In the genomic region with DNA sequence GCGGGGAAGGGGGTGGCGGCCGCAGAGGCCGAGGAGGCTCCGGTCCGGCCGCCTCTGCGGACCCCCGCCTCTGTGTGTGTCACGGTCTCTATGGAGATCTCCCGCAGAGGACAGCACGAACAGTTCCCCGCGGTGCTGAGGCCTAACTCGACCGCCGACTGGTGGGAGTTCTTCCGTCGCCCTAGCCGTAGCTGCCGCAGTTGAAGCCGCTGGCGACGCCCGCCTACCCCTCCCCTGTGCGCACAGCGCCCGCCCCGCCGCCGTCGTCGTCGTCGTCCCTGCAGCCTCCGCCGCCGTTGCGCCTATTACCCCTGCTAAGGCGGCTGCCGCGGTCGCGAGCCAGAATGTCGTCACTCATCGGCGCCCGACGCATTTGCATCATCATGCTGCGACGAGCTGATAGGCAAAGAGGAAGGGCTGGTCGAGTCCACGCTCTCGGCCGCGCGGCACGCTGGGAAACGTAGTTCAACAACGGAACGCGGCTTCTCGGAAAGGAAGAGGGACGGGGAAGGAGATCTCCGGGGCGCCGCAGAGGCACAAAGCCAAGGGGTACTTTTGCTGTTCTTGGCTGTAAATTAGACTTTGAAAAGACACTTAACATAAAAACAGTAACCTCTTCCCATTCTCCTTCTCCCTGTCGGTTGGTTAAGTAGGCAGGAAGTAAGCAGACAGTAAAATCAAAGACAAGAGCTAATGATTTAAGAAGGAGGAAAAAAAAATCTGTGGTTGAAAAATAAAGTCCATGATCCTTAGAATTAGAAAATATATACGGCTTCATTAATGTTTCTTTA, we compare ENCODE assay signal across 1 cellular context.
TF ChIP-seq lines count a peak whose summit lies in the region.

Gene NUP153, minus strand, starts transcription at position 346 of the 791 bp plus-strand sequence. CDS start 538 bp downstream, outside the sequence.

TF ChIP-seq in HepG2, 621 proteins besides CTCF, POLR2A, EP300 and RAD21 (continued from another document and continues in another):
- peak in 1 of 2 experiments; percentile 83; a peak in 3 of 4 replicates for TF ChIP-seq HMGXB4 (CRISPR knock-in tag; IDR thresholded peaks at IDR 0.05; ENCODE audit: borderline replicate concordance in 1 of 2, low read depth in 1 of 2)
- no peak for TF ChIP-seq ATF6 (CRISPR knock-in tag; conservative IDR thresholded peaks at IDR 0.05)
- TF ChIP-seq GLI4 (CRISPR knock-in tag; IDR thresholded peaks at IDR 0.05; ENCODE audit: borderline replicate concordance) = peak; percentile 83
- TF ChIP-seq ZNF879 (CRISPR knock-in tag; IDR thresholded peaks at IDR 0.05) = no peak
- TF ChIP-seq ZNF781 (CRISPR knock-in tag; IDR thresholded peaks at IDR 0.05; ENCODE audit: borderline replicate concordance, not compliant biosample characterization) = no peak
- peak; percentile 31; the same call in 1 of the 2 replicates for TF ChIP-seq ZNF224 (CRISPR knock-in tag; IDR thresholded peaks at IDR 0.05)
- TF ChIP-seq MXI1 (IDR thresholded peaks at IDR 0.05; ENCODE audit: borderline replicate concordance, low read depth, low read length) = peak; percentile 97; the same call in 1 of the 3 replicates
- TF ChIP-seq PITX1 (CRISPR knock-in tag; IDR thresholded peaks at IDR 0.05) = peak; percentile 73; the same call in 1 of the 2 replicates
- TF ChIP-seq HNF4A (CRISPR knock-in tag; IDR thresholded peaks at IDR 0.05) = peak; percentile 76
- TF ChIP-seq, protein P1, sequence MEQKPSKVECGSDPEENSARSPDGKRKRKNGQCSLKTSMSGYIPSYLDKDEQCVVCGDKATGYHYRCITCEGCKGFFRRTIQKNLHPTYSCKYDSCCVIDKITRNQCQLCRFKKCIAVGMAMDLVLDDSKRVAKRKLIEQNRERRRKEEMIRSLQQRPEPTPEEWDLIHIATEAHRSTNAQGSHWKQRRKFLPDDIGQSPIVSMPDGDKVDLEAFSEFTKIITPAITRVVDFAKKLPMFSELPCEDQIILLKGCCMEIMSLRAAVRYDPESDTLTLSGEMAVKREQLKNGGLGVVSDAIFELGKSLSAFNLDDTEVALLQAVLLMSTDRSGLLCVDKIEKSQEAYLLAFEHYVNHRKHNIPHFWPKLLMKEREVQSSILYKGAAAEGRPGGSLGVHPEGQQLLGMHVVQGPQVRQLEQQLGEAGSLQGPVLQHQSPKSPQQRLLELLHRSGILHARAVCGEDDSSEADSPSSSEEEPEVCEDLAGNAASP (CRISPR knock-in tag; IDR thresholded peaks at IDR 0.05; ENCODE audit: borderline replicate concordance) = peak; percentile 68; the same call in 1 of the 2 replicates
- TF ChIP-seq, protein P2, sequence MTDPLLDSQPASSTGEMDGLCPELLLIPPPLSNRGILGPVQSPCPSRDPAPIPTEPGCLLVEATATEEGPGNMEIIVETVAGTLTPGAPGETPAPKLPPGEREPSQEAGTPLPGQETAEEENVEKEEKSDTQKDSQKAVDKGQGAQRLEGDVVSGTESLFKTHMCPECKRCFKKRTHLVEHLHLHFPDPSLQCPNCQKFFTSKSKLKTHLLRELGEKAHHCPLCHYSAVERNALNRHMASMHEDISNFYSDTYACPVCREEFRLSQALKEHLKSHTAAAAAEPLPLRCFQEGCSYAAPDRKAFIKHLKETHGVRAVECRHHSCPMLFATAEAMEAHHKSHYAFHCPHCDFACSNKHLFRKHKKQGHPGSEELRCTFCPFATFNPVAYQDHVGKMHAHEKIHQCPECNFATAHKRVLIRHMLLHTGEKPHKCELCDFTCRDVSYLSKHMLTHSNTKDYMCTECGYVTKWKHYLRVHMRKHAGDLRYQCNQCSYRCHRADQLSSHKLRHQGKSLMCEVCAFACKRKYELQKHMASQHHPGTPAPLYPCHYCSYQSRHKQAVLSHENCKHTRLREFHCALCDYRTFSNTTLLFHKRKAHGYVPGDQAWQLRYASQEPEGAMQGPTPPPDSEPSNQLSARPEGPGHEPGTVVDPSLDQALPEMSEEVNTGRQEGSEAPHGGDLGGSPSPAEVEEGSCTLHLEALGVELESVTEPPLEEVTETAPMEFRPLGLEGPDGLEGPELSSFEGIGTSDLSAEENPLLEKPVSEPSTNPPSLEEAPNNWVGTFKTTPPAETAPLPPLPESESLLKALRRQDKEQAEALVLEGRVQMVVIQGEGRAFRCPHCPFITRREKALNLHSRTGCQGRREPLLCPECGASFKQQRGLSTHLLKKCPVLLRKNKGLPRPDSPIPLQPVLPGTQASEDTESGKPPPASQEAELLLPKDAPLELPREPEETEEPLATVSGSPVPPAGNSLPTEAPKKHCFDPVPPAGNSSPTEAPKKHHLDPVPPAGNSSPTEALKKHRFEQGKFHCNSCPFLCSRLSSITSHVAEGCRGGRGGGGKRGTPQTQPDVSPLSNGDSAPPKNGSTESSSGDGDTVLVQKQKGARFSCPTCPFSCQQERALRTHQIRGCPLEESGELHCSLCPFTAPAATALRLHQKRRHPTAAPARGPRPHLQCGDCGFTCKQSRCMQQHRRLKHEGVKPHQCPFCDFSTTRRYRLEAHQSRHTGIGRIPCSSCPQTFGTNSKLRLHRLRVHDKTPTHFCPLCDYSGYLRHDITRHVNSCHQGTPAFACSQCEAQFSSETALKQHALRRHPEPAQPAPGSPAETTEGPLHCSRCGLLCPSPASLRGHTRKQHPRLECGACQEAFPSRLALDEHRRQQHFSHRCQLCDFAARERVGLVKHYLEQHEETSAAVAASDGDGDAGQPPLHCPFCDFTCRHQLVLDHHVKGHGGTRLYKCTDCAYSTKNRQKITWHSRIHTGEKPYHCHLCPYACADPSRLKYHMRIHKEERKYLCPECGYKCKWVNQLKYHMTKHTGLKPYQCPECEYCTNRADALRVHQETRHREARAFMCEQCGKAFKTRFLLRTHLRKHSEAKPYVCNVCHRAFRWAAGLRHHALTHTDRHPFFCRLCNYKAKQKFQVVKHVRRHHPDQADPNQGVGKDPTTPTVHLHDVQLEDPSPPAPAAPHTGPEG (CRISPR knock-in tag; IDR thresholded peaks at IDR 0.05) = peak; percentile 85
- TF ChIP-seq, protein P3, sequence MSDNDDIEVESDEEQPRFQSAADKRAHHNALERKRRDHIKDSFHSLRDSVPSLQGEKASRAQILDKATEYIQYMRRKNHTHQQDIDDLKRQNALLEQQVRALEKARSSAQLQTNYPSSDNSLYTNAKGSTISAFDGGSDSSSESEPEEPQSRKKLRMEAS (IDR thresholded peaks at IDR 0.05) = peak; percentile 94
- no peak for TF ChIP-seq ZNF746 (CRISPR knock-in tag; IDR thresholded peaks at IDR 0.05)
- TF ChIP-seq ZFP90 (CRISPR knock-in tag; IDR thresholded peaks at IDR 0.05; ENCODE audit: borderline replicate concordance) = peak; percentile 96
- TF ChIP-seq ZNF362 (CRISPR knock-in tag; IDR thresholded peaks at IDR 0.05; ENCODE audit: borderline replicate concordance) = peak; percentile 50; the same call in 1 of the 2 replicates
- TF ChIP-seq RORA (CRISPR knock-in tag; IDR thresholded peaks at IDR 0.05) = no peak
- TF ChIP-seq ZSCAN9 (CRISPR knock-in tag; IDR thresholded peaks at IDR 0.05; ENCODE audit: borderline replicate concordance) = peak; percentile 98
- TF ChIP-seq MEF2D (CRISPR knock-in tag; IDR thresholded peaks at IDR 0.05) = no peak
- peak; percentile 100 for TF ChIP-seq THAP11 (CRISPR knock-in tag; IDR thresholded peaks at IDR 0.05)
- TF ChIP-seq, protein P4, sequence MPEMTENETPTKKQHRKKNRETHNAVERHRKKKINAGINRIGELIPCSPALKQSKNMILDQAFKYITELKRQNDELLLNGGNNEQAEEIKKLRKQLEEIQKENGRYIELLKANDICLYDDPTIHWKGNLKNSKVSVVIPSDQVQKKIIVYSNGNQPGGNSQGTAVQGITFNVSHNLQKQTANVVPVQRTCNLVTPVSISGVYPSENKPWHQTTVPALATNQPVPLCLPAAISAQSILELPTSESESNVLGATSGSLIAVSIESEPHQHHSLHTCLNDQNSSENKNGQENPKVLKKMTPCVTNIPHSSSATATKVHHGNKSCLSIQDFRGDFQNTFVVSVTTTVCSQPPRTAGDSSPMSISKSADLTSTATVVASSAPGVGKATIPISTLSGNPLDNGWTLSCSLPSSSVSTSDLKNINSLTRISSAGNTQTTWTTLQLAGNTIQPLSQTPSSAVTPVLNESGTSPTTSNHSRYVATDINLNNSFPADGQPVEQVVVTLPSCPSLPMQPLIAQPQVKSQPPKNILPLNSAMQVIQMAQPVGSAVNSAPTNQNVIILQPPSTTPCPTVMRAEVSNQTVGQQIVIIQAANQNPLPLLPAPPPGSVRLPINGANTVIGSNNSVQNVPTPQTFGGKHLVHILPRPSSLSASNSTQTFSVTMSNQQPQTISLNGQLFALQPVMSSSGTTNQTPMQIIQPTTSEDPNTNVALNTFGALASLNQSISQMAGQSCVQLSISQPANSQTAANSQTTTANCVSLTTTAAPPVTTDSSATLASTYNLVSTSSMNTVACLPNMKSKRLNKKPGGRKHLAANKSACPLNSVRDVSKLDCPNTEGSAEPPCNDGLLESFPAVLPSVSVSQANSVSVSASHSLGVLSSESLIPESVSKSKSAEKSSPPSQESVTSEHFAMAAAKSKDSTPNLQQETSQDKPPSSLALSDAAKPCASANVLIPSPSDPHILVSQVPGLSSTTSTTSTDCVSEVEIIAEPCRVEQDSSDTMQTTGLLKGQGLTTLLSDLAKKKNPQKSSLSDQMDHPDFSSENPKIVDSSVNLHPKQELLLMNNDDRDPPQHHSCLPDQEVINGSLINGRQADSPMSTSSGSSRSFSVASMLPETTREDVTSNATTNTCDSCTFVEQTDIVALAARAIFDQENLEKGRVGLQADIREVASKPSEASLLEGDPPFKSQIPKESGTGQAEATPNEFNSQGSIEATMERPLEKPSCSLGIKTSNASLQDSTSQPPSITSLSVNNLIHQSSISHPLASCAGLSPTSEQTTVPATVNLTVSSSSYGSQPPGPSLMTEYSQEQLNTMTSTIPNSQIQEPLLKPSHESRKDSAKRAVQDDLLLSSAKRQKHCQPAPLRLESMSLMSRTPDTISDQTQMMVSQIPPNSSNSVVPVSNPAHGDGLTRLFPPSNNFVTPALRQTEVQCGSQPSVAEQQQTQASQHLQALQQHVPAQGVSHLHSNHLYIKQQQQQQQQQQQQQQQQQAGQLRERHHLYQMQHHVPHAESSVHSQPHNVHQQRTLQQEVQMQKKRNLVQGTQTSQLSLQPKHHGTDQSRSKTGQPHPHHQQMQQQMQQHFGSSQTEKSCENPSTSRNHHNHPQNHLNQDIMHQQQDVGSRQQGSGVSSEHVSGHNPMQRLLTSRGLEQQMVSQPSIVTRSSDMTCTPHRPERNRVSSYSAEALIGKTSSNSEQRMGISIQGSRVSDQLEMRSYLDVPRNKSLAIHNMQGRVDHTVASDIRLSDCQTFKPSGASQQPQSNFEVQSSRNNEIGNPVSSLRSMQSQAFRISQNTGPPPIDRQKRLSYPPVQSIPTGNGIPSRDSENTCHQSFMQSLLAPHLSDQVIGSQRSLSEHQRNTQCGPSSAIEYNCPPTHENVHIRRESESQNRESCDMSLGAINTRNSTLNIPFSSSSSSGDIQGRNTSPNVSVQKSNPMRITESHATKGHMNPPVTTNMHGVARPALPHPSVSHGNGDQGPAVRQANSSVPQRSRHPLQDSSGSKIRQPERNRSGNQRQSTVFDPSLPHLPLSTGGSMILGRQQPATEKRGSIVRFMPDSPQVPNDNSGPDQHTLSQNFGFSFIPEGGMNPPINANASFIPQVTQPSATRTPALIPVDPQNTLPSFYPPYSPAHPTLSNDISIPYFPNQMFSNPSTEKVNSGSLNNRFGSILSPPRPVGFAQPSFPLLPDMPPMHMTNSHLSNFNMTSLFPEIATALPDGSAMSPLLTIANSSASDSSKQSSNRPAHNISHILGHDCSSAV (CRISPR knock-in tag; IDR thresholded peaks at IDR 0.05; ENCODE audit: borderline replicate concordance) = 0 out of 2 replicates have a peak, but pooled peaks have one; percentile 39
- TF ChIP-seq NFIB (CRISPR knock-in tag; IDR thresholded peaks at IDR 0.05; ENCODE audit: borderline replicate concordance) = no peak
- TF ChIP-seq ZNF782 (CRISPR knock-in tag; IDR thresholded peaks at IDR 0.05; ENCODE audit: borderline replicate concordance) = peak; percentile 88
- no peak for TF ChIP-seq NR3C1 (CRISPR knock-in tag; IDR thresholded peaks at IDR 0.05)
- 0 out of 2 replicates have a peak, but pooled peaks have one; percentile 33 for TF ChIP-seq ZFAT (CRISPR knock-in tag; conservative IDR thresholded peaks at IDR 0.05)
- 0 out of 2 replicates have a peak, but pooled peaks have one; percentile 18 for TF ChIP-seq RBAK (CRISPR knock-in tag; IDR thresholded peaks at IDR 0.05)
- TF ChIP-seq CHD2 (IDR thresholded peaks at IDR 0.05; ENCODE audit: low read depth, low read length) = no peak; the same call in 1 of the 2 replicates
- TF ChIP-seq KDM5B (CRISPR knock-in tag; IDR thresholded peaks at IDR 0.05; ENCODE audit: borderline replicate concordance) = peak; percentile 85
- peak; percentile 84 for TF ChIP-seq YY1 (IDR thresholded peaks at IDR 0.05; ENCODE audit: insufficient read depth, insufficient replicate concordance, low read depth, low read length)
- TF ChIP-seq ZFP41 (CRISPR knock-in tag; IDR thresholded peaks at IDR 0.05; ENCODE audit: borderline replicate concordance) = no peak
- no peak; the same call in 1 of the 2 replicates for TF ChIP-seq HHEX (CRISPR knock-in tag; IDR thresholded peaks at IDR 0.05)
